ENCODE assay signal across 3 cellular contexts in genomic region chr12:57399718-57400463, GRCh38. TPM values are rescaled to one million over a fixed set of nuclear protein-coding genes. Genes with fewer than 3 reads are reported as not detected.
"Had no signal": no experiment of that assay in that cellular context is flagged by ENCODE, and none has a peak within 500 bp of the region (broad histone marks: within the 10 kb centered on the region; RNA-seq: fewer than 3 reads in every experiment).

No MANE protein-coding gene starts in this region.

RNA-seq across cellular contexts. Expression of gene INHBC, which starts 34.7 kb away (rescaled TPM):
- total RNA-seq: HT-29, PC-3, SK-MEL-5 had no signal

RNA-seq across cellular contexts. Expression of gene INHBE, which starts 55.2 kb away (rescaled TPM):
- total RNA-seq: PC-3 had no signal
